ENCODE assay signal across 17 cellular contexts in genomic region chr3:171444291-171444690, GRCh38. TPM values are rescaled to one million over a fixed set of nuclear protein-coding genes. Genes with fewer than 3 reads are reported as not detected.
A peak's percentile ranks its signal among the peaks of the same experiment; 100 is the strongest.
DNase-seq lines count a peak whose midpoint lies in the region; ATAC-seq and TF ChIP-seq lines count a peak whose summit lies in the region.
"Had no signal": no experiment of that assay in that cellular context is flagged by ENCODE, and none has a peak within 500 bp of the region (broad histone marks: within the 10 kb centered on the region; RNA-seq: fewer than 3 reads in every experiment).

No MANE protein-coding gene starts in this region.

- H3K4me1 Mint-ChIP-seq in WTC11 (peaks cover 70% of the 10 kb centered on the region), Calu3 (ENCODE audit: low read depth, unreplicated experiment) (peaks cover 12% of the 10 kb centered on the region)
- H3K4me1 Mint-ChIP-seq in activated CD4-positive, alpha-beta T cell treated with anti-CD3 and anti-CD28 coated beads for 36 hours, result peaks cover 68% of the 10 kb centered on the region

- peak overlapping the region; percentile 95 for H3K27ac Mint-ChIP-seq in WTC11
- no peak overlapping the region for H3K27ac Mint-ChIP-seq in Calu3 (ENCODE audit: unreplicated experiment)
- no peak overlapping the region for H3K27ac Mint-ChIP-seq in activated CD4-positive, alpha-beta T cell treated with anti-CD3 and anti-CD28 coated beads for 36 hours
- H3K27ac Mint-ChIP-seq: CD8-positive, alpha-beta memory T cell; IgD-negative memory B cell had no signal

- H3K9me3 Mint-ChIP-seq in WTC11 (no peaks in the 10 kb centered on the region), Calu3 (ENCODE audit: low read depth, unreplicated experiment) (no peaks in the 10 kb centered on the region)
- no peaks in the 10 kb centered on the region for H3K9me3 Mint-ChIP-seq in activated CD4-positive, alpha-beta T cell treated with anti-CD3 and anti-CD28 coated beads for 36 hours (ENCODE audit: low read depth)
- H3K9me3 Mint-ChIP-seq: CD8-positive, alpha-beta memory T cell; IgD-negative memory B cell had no signal

- H3K27me3 ChIP-seq in HUES6 (ENCODE audit: control insufficient read depth, insufficient read depth, low read length) (no peaks in the 10 kb centered on the region), iPS-18a (ENCODE audit: control insufficient read depth, insufficient read depth, low read length) (no peaks in the 10 kb centered on the region)
- H3K27me3 ChIP-seq: BE2C had no signal

- CTCF ChIA-PET in WTC11 (lab: Charles Lee) (interaction anchor here (1.4 to 2.0 kb wide), 2 partner anchors 9 to 10 kb away, joined by 14 to 17 read pairs; no protein-coding TSS in a partner anchor), Calu3 (lab: Charles Lee) (no interaction called here)
- CTCF ChIA-PET in activated CD4-positive, alpha-beta T cell treated with anti-CD3 and anti-CD28 coated beads for 36 hours (lab: Charles Lee), result interaction anchor here (1.1 kb wide), 1 partner anchor 12 kb away, joined by 3 read pairs; no protein-coding TSS in a partner anchor

- intact Hi-C loops in Calu3 (cut with micrococcal nuclease; ENCODE audit: unreplicated experiment), result no loop called here
- intact Hi-C loops in activated CD4-positive, alpha-beta T cell treated with anti-CD3 and anti-CD28 coated beads for 36 hours (cut with DNase I, micrococcal nuclease), result no loop called here
- intact Hi-C loops in lower leg skin (cut with DNase I; ENCODE audit: low total_unique reads), result no loop called here

- no peak overlapping the region for H3K9ac ChIP-seq in HUES6 (ENCODE audit: low read length)
- peak overlapping the region; percentile 2 for H3K9ac ChIP-seq in iPS-18a (ENCODE audit: low read length)

- H3K4me3 ChIP-seq in HUES6 (ENCODE audit: low read depth, low read length) (no peak overlapping the region), iPS-18a (ENCODE audit: low read length) (no peak overlapping the region), lower leg skin (ENCODE audit: low read depth, poor library complexity, severe bottlenecking) (no peak overlapping the region)
- H3K4me3 ChIP-seq: HAP-1 had no signal

- POLR2A ChIA-PET in WTC11 (lab: Charles Lee), result no interaction called here
- POLR2A ChIA-PET in activated CD4-positive, alpha-beta T cell treated with anti-CD3 and anti-CD28 coated beads for 36 hours (lab: Charles Lee), result no interaction called here

- TF ChIP-seq CTCF in WTC11 (IDR thresholded peaks at IDR 0.05) (no peak), Calu3 (IDR thresholded peaks at IDR 0.05; ENCODE audit: unreplicated experiment) (no peak), lower leg skin (IDR thresholded peaks at IDR 0.05) (no peak)

- H3K4me1 ChIP-seq in HUES6 (ENCODE audit: control insufficient read depth, insufficient read depth, low read length) (peaks cover 48% of the 10 kb centered on the region), iPS-18a (ENCODE audit: control insufficient read depth, low read depth, low read length) (peaks cover 57% of the 10 kb centered on the region)

- no peaks in the 10 kb centered on the region for H3K27me3 Mint-ChIP-seq in WTC11 (ENCODE audit: low read depth)
- H3K27me3 Mint-ChIP-seq in Calu3 (ENCODE audit: unreplicated experiment), result no peaks in the 10 kb centered on the region
- H3K27me3 Mint-ChIP-seq in activated CD4-positive, alpha-beta T cell treated with anti-CD3 and anti-CD28 coated beads for 36 hours, result no peaks in the 10 kb centered on the region
- H3K27me3 Mint-ChIP-seq: CD4-positive, CD25-positive, alpha-beta regulatory T cell; CD8-positive, alpha-beta memory T cell; IgD-negative memory B cell had no signal

- peak overlapping the region; percentile 33; the same call in 1 of the 2 replicates for H3K4me3 Mint-ChIP-seq in WTC11
- no peak overlapping the region for H3K4me3 Mint-ChIP-seq in Calu3 (ENCODE audit: low read depth, unreplicated experiment)
- no peak overlapping the region for H3K4me3 Mint-ChIP-seq in activated CD4-positive, alpha-beta T cell treated with anti-CD3 and anti-CD28 coated beads for 36 hours
- H3K4me3 Mint-ChIP-seq: IgD-negative memory B cell had no signal

- 53 to 66% methylated on average over 2 of the region's 2 CpGs for WGBS in lower leg skin, 2 donors

- TF ChIP-seq POLR2A in lower leg skin (IDR thresholded peaks at IDR 0.05), result no peak

- H3K36me3 ChIP-seq in HUES6 (ENCODE audit: control insufficient read depth, insufficient read depth, low read length), result no peaks in the 10 kb centered on the region
- no peaks in the 10 kb centered on the region for H3K36me3 ChIP-seq in iPS-18a (ENCODE audit: control insufficient read depth, low read depth, low read length)
- H3K36me3 ChIP-seq: BE2C, HAP-1 had no signal

- H3K9me3 ChIP-seq in HUES6 (ENCODE audit: control insufficient read depth, insufficient read depth, low read depth, low read length) (no peaks in the 10 kb centered on the region), iPS-18a (ENCODE audit: control insufficient read depth, low read depth, low read length) (no peaks in the 10 kb centered on the region)
- H3K9me3 ChIP-seq: BE2C, HAP-1 had no signal

- H3K36me3 Mint-ChIP-seq in WTC11, result no peaks in the 10 kb centered on the region
- no peaks in the 10 kb centered on the region for H3K36me3 Mint-ChIP-seq in Calu3 (ENCODE audit: insufficient read depth, unreplicated experiment)
- peaks cover 6% of the 10 kb centered on the region for H3K36me3 Mint-ChIP-seq in activated CD4-positive, alpha-beta T cell treated with anti-CD3 and anti-CD28 coated beads for 36 hours (ENCODE audit: low read depth)
- H3K36me3 Mint-ChIP-seq: IgD-negative memory B cell had no signal

- DNase-seq in WTC11 (ENCODE audit: low spot score) (no peak), Calu3 (no peak), lower leg skin (ENCODE audit: low spot score in 2 of 2) (no peak), T-helper 9 cell (no peak)
- no peak for DNase-seq in activated CD4-positive, alpha-beta T cell treated with anti-CD3 and anti-CD28 coated beads for 36 hours
- DNase-seq: ACHN; BE2C; C1 segment of cervical spinal cord; CD4-positive, CD25-positive, alpha-beta regulatory T cell; CD8-positive, alpha-beta memory T cell; COR-L47; KBM-7 had no signal

- peak; percentile 17; the same call in 1 of the 2 replicates for ATAC-seq in WTC11
- ATAC-seq in activated CD4-positive, alpha-beta T cell treated with anti-CD3 and anti-CD28 coated beads for 36 hours, result no peak
- ATAC-seq: HepG2 had no signal

- H3K27ac ChIP-seq in HUES6 (ENCODE audit: low read depth, low read length) (0 out of 2 replicates have a peak overlapping the region, but pooled peaks have one; percentile 32), iPS-18a (ENCODE audit: low read length) (no peak overlapping the region)

- no TSS peak for BruUV-seq in Calu3 (replicated peaks; lab: Mats Ljungman, UMichigan)

TF ChIP-seq in WTC11, 78 proteins besides CTCF, POLR2A, EP300 and RAD21:
- TF ChIP-seq E2F1 (CRISPR knock-in tag; IDR thresholded peaks at IDR 0.05) (no peak), ARID4B (CRISPR knock-in tag; IDR thresholded peaks at IDR 0.05; ENCODE audit: borderline replicate concordance) (no peak)

RNA-seq across cellular contexts. Expression of gene TNIK, which starts 15.9 kb away (rescaled TPM):
- total RNA-seq in WTC11 (2021), result 50.3 to 53.0 TPM (median 51.9 TPM) in 3 replicates
- 17.6 and 19.7 TPM in 2 replicates for total RNA-seq in Calu3 (2022)
- 10 to 100 TPM; 28.8 to 34.2 TPM for total RNA-seq in activated CD4-positive, alpha-beta T cell treated with anti-CD3 and anti-CD28 coated beads for 36 hours
- 1 to 10 TPM in 3 of 4 donors, under 1 TPM in 1; 0.72 to 4.7 (median 2.4) TPM for total RNA-seq in lower leg skin
